ENCODE assay signal across 9 cellular contexts in the genomic region with DNA sequence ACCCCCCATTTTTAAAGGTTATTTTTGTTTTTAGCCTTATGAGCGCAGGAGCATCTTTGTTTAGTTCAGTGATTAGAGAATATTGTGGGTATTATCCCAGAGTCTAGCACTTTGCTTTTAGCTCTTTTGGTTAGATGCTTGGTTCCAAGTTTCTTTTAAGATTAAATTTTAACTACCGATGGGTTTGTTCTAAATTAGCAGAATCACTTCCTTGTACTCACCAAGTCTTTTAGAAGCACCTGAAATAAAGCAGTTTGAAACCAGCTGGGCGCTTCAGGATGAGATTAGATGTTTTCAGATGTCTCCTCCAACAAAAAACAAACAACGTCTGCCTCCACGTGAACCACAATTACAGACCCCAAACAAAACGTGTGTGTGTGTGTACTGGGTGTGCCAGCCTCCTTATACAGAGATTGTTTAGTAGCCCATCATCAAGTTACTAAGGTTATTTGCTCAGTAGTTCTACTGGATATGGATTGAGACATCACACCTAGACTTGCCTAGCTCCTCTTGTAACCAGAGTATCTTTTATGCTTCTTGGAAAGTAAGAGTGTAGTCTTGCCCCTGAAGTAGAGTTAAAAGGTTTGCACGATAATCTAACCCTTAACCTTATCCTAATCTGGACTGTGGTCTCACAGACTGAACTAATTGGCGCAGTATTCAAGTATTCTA. TPM values are rescaled to one million over a fixed set of nuclear protein-coding genes. Genes with fewer than 3 reads are reported as not detected.
A peak's percentile ranks its signal among the peaks of the same experiment; 100 is the strongest.
DNase-seq lines count a peak whose midpoint lies in the region; ATAC-seq lines count a peak whose summit lies in the region.
"Had no signal": no experiment of that assay in that cellular context is flagged by ENCODE, and none has a peak within 500 bp of the region (broad histone marks: within the 10 kb centered on the region; RNA-seq: fewer than 3 reads in every experiment).

No MANE protein-coding gene starts in this region.

- peaks cover 9% of the 10 kb centered on the region for H3K27me3 Mint-ChIP-seq in activated CD4-positive, alpha-beta memory T cell treated with anti-CD3 and anti-CD28 coated beads, Interleukin-2, amount 10 ng/mL, durations not matched to agents 7 days and 5 days
- no peaks in the 10 kb centered on the region for H3K27me3 Mint-ChIP-seq in activated CD4-positive, alpha-beta memory T cell treated with anti-CD3 and anti-CD28 coated beads for 36 hours
- no peaks in the 10 kb centered on the region for H3K27me3 Mint-ChIP-seq in T-cell

- WGBS in right cardiac atrium, result 39% methylated on average over 8 of the region's 8 CpGs

- H3K9me3 ChIP-seq in right cardiac atrium (ENCODE audit: control insufficient read depth, low read length) (no peaks in the 10 kb centered on the region), subcutaneous abdominal adipose tissue (ENCODE audit: control insufficient read depth in 5 of 5, low read length in 5 of 5) (no peaks in the 10 kb centered on the region)

- H3K27ac Mint-ChIP-seq in activated CD4-positive, alpha-beta memory T cell treated with anti-CD3 and anti-CD28 coated beads, Interleukin-2, amount 10 ng/mL, durations not matched to agents 7 days and 5 days, result no peak overlapping the region
- H3K27ac Mint-ChIP-seq in activated CD4-positive, alpha-beta memory T cell treated with anti-CD3 and anti-CD28 coated beads for 36 hours, result no peak overlapping the region
- H3K27ac Mint-ChIP-seq in T-cell, result no peak overlapping the region

- H3K4me1 ChIP-seq in right cardiac atrium (ENCODE audit: control insufficient read depth, insufficient read depth, low read length), result peaks cover 3% of the 10 kb centered on the region
- peaks cover 5 to 42% (median 37%) of the 10 kb centered on the region in 5 donors for H3K4me1 ChIP-seq in subcutaneous abdominal adipose tissue (ENCODE audit: control insufficient read depth in 5 of 5, insufficient read depth in 5 of 5, low read length in 5 of 5)

- CTCF ChIA-PET in activated CD4-positive, alpha-beta memory T cell treated with anti-CD3 and anti-CD28 coated beads, Interleukin-2, amount 10 ng/mL, durations not matched to agents 7 days and 5 days (lab: Charles Lee), result interaction anchor here (0.9 to 3.5 kb wide), 11 partner anchors 13 to 111 kb away, joined by 3 to 28 read pairs (median 9); a partner anchor contains a TSS
- CTCF ChIA-PET in activated CD4-positive, alpha-beta memory T cell treated with anti-CD3 and anti-CD28 coated beads for 36 hours (lab: Charles Lee), result interaction anchor here (1.4 to 3.1 kb wide), 5 partner anchors 13 to 67 kb away, joined by 4 to 20 read pairs (median 12); no protein-coding TSS in a partner anchor
- CTCF ChIA-PET in T-cell (lab: Charles Lee), result interaction anchor here (0.6 to 1.5 kb wide), 4 partner anchors 11 to 110 kb away, joined by 3 to 5 read pairs (median 4); a partner anchor contains a TSS

- POLR2A ChIA-PET in activated CD4-positive, alpha-beta memory T cell treated with anti-CD3 and anti-CD28 coated beads, Interleukin-2, amount 10 ng/mL, durations not matched to agents 7 days and 5 days (lab: Charles Lee), result interaction anchor here (1.0 to 3.5 kb wide), 8 partner anchors 14 to 384 kb away, joined by 3 to 47 read pairs (median 6); a partner anchor contains a TSS
- POLR2A ChIA-PET in activated CD4-positive, alpha-beta memory T cell treated with anti-CD3 and anti-CD28 coated beads for 36 hours (lab: Charles Lee), result interaction anchor here (1.0 to 3.0 kb wide), 4 partner anchors 8 to 395 kb away, joined by 3 to 20 read pairs (median 14); a partner anchor contains a TSS
- POLR2A ChIA-PET in T-cell (lab: Charles Lee), result interaction anchor here in 1 of 2 donors (2.1 kb wide), 1 partner anchor 8 kb away, joined by 8 read pairs; no protein-coding TSS in a partner anchor

- no peaks in the 10 kb centered on the region for H3K36me3 ChIP-seq in subcutaneous abdominal adipose tissue (ENCODE audit: control insufficient read depth in 5 of 5, insufficient read depth in 5 of 5, low read length in 5 of 5)

- ATAC-seq in T-cell (replicated peaks in 1 of 4) (no peak), right cardiac atrium (no peak), HG03354 (IDR thresholded peaks at IDR 0.05; ENCODE audit: poor library complexity, severe bottlenecking, unreplicated experiment) (no peak)

- no peaks in the 10 kb centered on the region for H3K9me3 Mint-ChIP-seq in activated CD4-positive, alpha-beta memory T cell treated with anti-CD3 and anti-CD28 coated beads, Interleukin-2, amount 10 ng/mL, durations not matched to agents 7 days and 5 days
- H3K9me3 Mint-ChIP-seq in activated CD4-positive, alpha-beta memory T cell treated with anti-CD3 and anti-CD28 coated beads for 36 hours, result no peaks in the 10 kb centered on the region
- no peaks in the 10 kb centered on the region for H3K9me3 Mint-ChIP-seq in T-cell

- intact Hi-C loops in activated CD4-positive, alpha-beta memory T cell treated with anti-CD3 and anti-CD28 coated beads for 36 hours (cut with micrococcal nuclease), result loop anchor here (1.0 to 2.0 kb wide), 4 partner anchors 13 to 397 kb away; a partner anchor contains a TSS
- intact Hi-C loops in right cardiac atrium (cut with DNase I), result loop anchor here in 1 of 4 donors (5.0 kb wide), 1 partner anchor 35 kb away; no protein-coding TSS in a partner anchor

- H3K4me1 Mint-ChIP-seq in activated CD4-positive, alpha-beta memory T cell treated with anti-CD3 and anti-CD28 coated beads, Interleukin-2, amount 10 ng/mL, durations not matched to agents 7 days and 5 days, result peaks cover 33% of the 10 kb centered on the region
- peaks cover 27% of the 10 kb centered on the region for H3K4me1 Mint-ChIP-seq in activated CD4-positive, alpha-beta memory T cell treated with anti-CD3 and anti-CD28 coated beads for 36 hours (ENCODE audit: low read depth)
- peaks cover 32 to 39% (median 37%) of the 10 kb centered on the region in 3 donors for H3K4me1 Mint-ChIP-seq in T-cell

- peak overlapping the region; percentile 1 for H3K4me3 Mint-ChIP-seq in activated CD4-positive, alpha-beta memory T cell treated with anti-CD3 and anti-CD28 coated beads, Interleukin-2, amount 10 ng/mL, durations not matched to agents 7 days and 5 days
- H3K4me3 Mint-ChIP-seq in activated CD4-positive, alpha-beta memory T cell treated with anti-CD3 and anti-CD28 coated beads for 36 hours, result no peak overlapping the region
- peak overlapping the region; percentile 10 to 96 (median 37) for H3K4me3 Mint-ChIP-seq in T-cell

- DNase-seq in activated CD4-positive, alpha-beta memory T cell treated with anti-CD3 and anti-CD28 coated beads, Interleukin-2, amount 10 ng/mL, durations not matched to agents 7 days and 5 days, result no peak
- DNase-seq in activated CD4-positive, alpha-beta memory T cell treated with anti-CD3 and anti-CD28 coated beads for 36 hours, result no peak
- no peak for DNase-seq in T-cell
- DNase-seq in right cardiac atrium, result no peak
- DNase-seq in T-helper 9 cell, result no peak
- DNase-seq in COLO829 (ENCODE audit: low spot score), result no peak
- DNase-seq: NCI-H446 treated with DMSO at 0.1 percent for 48 hours had no signal

- H3K4me3 ChIP-seq in right cardiac atrium (ENCODE audit: low read length), result peak overlapping the region; percentile 80
- H3K4me3 ChIP-seq in subcutaneous abdominal adipose tissue (ENCODE audit: low read depth in 1 of 5, low read length in 5 of 5), result peak overlapping the region in 1 of 5 donors; percentile 14

- H3K36me3 Mint-ChIP-seq in activated CD4-positive, alpha-beta memory T cell treated with anti-CD3 and anti-CD28 coated beads, Interleukin-2, amount 10 ng/mL, durations not matched to agents 7 days and 5 days (ENCODE audit: low read depth), result peaks cover 14% of the 10 kb centered on the region
- H3K36me3 Mint-ChIP-seq in activated CD4-positive, alpha-beta memory T cell treated with anti-CD3 and anti-CD28 coated beads for 36 hours, result no peaks in the 10 kb centered on the region
- H3K36me3 Mint-ChIP-seq in T-cell, result peaks cover 9% of the 10 kb centered on the region

- H3K27ac ChIP-seq in right cardiac atrium (ENCODE audit: low read length) (no peak overlapping the region), subcutaneous abdominal adipose tissue (ENCODE audit: low read depth, low read length) (peak overlapping the region; percentile 9)

- H3K27me3 ChIP-seq in right cardiac atrium (ENCODE audit: control insufficient read depth, insufficient read depth), result no peaks in the 10 kb centered on the region
- no peaks in the 10 kb centered on the region for H3K27me3 ChIP-seq in subcutaneous abdominal adipose tissue (ENCODE audit: control insufficient read depth in 5 of 5, insufficient read depth in 4 of 5, low read length in 5 of 5)

- peak overlapping the region in 2 of 5 donors; percentile 56 to 91 for H3K9ac ChIP-seq in subcutaneous abdominal adipose tissue (ENCODE audit: low read length in 5 of 5)

RNA-seq across cellular contexts. Expression of a gene that starts 2.2 kb away (rescaled TPM):
- 100 to 1,000 TPM; 104 to 109 TPM for total RNA-seq in activated CD4-positive, alpha-beta memory T cell treated with anti-CD3 and anti-CD28 coated beads, Interleukin-2, amount 10 ng/mL, durations not matched to agents 7 days and 5 days
- 10 to 100 TPM; 91.2 to 94.3 TPM for total RNA-seq in activated CD4-positive, alpha-beta memory T cell treated with anti-CD3 and anti-CD28 coated beads for 36 hours
- total RNA-seq in T-cell (10 to 100 TPM; 36.3 to 41.7 (median 41.3) TPM), right cardiac atrium (100 to 1,000 TPM; 720 to 770 (median 741) TPM)
- 929 TPM for polyA plus RNA-seq in right cardiac atrium

RNA-seq across cellular contexts. Expression of a gene that starts 40.9 kb away (rescaled TPM):
- 1 to 10 TPM; 2.7 to 3.2 TPM for total RNA-seq in activated CD4-positive, alpha-beta memory T cell treated with anti-CD3 and anti-CD28 coated beads, Interleukin-2, amount 10 ng/mL, durations not matched to agents 7 days and 5 days
- under 1 TPM; 0.34 to 0.36 TPM for total RNA-seq in activated CD4-positive, alpha-beta memory T cell treated with anti-CD3 and anti-CD28 coated beads for 36 hours
- total RNA-seq in T-cell, result under 1 TPM; 0.25 to 0.53 (median 0.30) TPM
- 1 to 10 TPM in 1 of 4 donors, under 1 TPM in 3; 0.64 to 1.8 (median 0.77) TPM for total RNA-seq in right cardiac atrium
- 0.59 TPM for polyA plus RNA-seq in right cardiac atrium

Comparison
In these comparisons a context has a peak if more than half of its experiments do, and no peak if none do; other contexts are left out.
1. RNA of a gene that starts 2.2 kb away (total RNA-seq): 720 to 770 TPM in right cardiac atrium; 104 to 109 TPM in activated CD4-positive, alpha-beta memory T cell treated with anti-CD3 and anti-CD28 coated beads, Interleukin-2, amount 10 ng/mL, durations not matched to agents 7 days and 5 days, 91.2 to 94.3 TPM in activated CD4-positive, alpha-beta memory T cell treated with anti-CD3 and anti-CD28 coated beads for 36 hours and 36.3 to 41.7 TPM in T-cell; every median in the first group is over 4 times any median in the second.